Comparison of ENCODE assay signal across 1 cellular context in the genomic region with DNA sequence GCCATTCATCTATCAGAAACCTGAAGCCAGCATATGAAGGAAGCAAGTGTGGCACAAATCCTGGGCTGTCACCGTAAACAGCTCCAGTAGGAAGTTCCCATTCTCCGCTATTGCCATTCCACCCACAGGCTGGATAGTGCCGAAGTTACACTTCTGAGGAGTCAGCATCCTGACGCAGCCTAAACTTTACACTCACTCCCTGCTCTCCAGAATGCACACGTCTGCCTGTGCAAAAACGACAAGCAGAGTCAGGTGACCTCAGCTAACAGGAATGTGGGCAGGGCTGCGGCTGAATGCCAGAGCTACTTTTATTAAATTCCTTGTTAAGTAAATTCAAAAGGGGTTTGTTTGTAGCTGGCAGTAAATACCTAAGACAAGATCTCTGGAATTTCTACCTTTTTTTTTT.
TF ChIP-seq lines count a peak whose summit lies in the region.

No MANE protein-coding gene starts in this region.

TF ChIP-seq in IMR-90, 13 proteins besides CTCF, POLR2A, EP300 and RAD21:
- TF ChIP-seq RFX5 (IDR thresholded peaks at IDR 0.05; ENCODE audit: low read depth, low read length), result no peak
- TF ChIP-seq, protein P1, sequence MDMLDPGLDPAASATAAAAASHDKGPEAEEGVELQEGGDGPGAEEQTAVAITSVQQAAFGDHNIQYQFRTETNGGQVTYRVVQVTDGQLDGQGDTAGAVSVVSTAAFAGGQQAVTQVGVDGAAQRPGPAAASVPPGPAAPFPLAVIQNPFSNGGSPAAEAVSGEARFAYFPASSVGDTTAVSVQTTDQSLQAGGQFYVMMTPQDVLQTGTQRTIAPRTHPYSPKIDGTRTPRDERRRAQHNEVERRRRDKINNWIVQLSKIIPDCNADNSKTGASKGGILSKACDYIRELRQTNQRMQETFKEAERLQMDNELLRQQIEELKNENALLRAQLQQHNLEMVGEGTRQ (IDR thresholded peaks at IDR 0.05; ENCODE audit: low read depth, low read length), result peak; percentile 54; the same call in 1 of the 2 replicates
- no peak for TF ChIP-seq CHD1 (IDR thresholded peaks at IDR 0.05; ENCODE audit: low read depth, low read length)
- 0 out of 2 replicates have a peak, but pooled peaks have one; percentile 3 for TF ChIP-seq FOS (IDR thresholded peaks at IDR 0.05; ENCODE audit: low read depth, low read length)
- TF ChIP-seq, protein P2, sequence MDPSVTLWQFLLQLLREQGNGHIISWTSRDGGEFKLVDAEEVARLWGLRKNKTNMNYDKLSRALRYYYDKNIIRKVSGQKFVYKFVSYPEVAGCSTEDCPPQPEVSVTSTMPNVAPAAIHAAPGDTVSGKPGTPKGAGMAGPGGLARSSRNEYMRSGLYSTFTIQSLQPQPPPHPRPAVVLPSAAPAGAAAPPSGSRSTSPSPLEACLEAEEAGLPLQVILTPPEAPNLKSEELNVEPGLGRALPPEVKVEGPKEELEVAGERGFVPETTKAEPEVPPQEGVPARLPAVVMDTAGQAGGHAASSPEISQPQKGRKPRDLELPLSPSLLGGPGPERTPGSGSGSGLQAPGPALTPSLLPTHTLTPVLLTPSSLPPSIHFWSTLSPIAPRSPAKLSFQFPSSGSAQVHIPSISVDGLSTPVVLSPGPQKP (IDR thresholded peaks at IDR 0.05; ENCODE audit: borderline replicate concordance, low read depth, low read length), result no peak
- TF ChIP-seq SMC3 (IDR thresholded peaks at IDR 0.05; ENCODE audit: low read depth, low read length), result no peak
- TF ChIP-seq CEBPB (IDR thresholded peaks at IDR 0.05; ENCODE audit: low read depth, low read length), result no peak
- TF ChIP-seq BHLHE40 (IDR thresholded peaks at IDR 0.05; ENCODE audit: low read depth, low read length), result peak; percentile 73
- TF ChIP-seq NFE2L2 (IDR thresholded peaks at IDR 0.05; ENCODE audit: low read depth, low read length), result peak; percentile 12; the same call in 1 of the 2 replicates
- no peak for TF ChIP-seq RCOR1 (IDR thresholded peaks at IDR 0.05; ENCODE audit: insufficient replicate concordance, low read length)
- peak; percentile 20; the same call in 1 of the 2 replicates for TF ChIP-seq MXI1 (IDR thresholded peaks at IDR 0.05; ENCODE audit: borderline replicate concordance, low read depth, low read length)
- 0 out of 2 replicates have a peak, but pooled peaks have one; percentile 41 for TF ChIP-seq MAZ (IDR thresholded peaks at IDR 0.05; ENCODE audit: borderline replicate concordance, low read depth, low read length)
- peak; percentile 89 for TF ChIP-seq MAFK (IDR thresholded peaks at IDR 0.05; ENCODE audit: low read depth, low read length)
TF ChIP-seq in IMR-90: peak in this region for 7.
